21 cellular contexts compared by ENCODE assay signal in the genomic region with DNA sequence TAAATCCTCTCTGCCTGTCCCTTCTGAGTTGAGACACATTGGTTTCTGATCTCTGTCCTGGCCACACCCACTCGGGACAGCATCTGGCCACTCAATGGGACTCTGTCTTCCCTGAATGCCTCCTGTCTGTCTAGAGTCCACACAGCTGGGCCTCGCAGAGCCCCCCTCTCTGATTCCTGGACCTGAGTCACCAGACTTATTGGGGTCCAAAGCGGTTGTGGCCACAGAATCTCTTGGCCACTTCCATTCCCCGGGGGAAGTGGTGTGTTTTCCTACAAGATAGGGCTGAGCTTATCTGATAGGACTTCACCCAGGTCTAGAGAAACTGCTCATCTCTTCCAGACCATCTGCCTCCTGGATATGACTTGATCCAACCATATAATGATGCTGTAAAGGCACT. TPM values are rescaled to one million over a fixed set of nuclear protein-coding genes. Genes with fewer than 3 reads are reported as not detected.
"Had no signal": no experiment of that assay in that cellular context is flagged by ENCODE, and none has a peak within 500 bp of the region (broad histone marks: within the 10 kb centered on the region; RNA-seq: fewer than 3 reads in every experiment).

No MANE protein-coding gene starts in this region.

- H3K4me3 ChIP-seq: heart left ventricle, lung, ovary, tibial nerve, uterus had no signal

- H3K36me3 ChIP-seq: heart left ventricle, ovary, tibial nerve, uterus had no signal

- H3K4me1 ChIP-seq: foreskin keratinocyte had no signal

- FAIRE-seq: astrocyte, colon, endothelial cell of umbilical vein had no signal

- H3K36me3 Mint-ChIP-seq: activated naive CD4-positive, alpha-beta T cell treated with anti-CD3 and anti-CD28 coated beads, Interleukin-2, amount 10 ng/mL, durations not matched to agents 7 days and 5 days; immature natural killer cell; stimulated activated effector memory CD8-positive, alpha-beta T cell treated with anti-CD3 and anti-CD28 coated beads, Interleukin-12 subunit alpha, Interleukin-12 subunit beta, amount 100 ng/mL, for 72 hours had no signal

- H3K27me3 ChIP-seq: heart left ventricle, ovary, tibial nerve, uterus had no signal

- ATAC-seq: foreskin keratinocyte; heart left ventricle; left colon; stimulated activated effector memory CD8-positive, alpha-beta T cell treated with anti-CD3 and anti-CD28 coated beads, Interleukin-12 subunit alpha, Interleukin-12 subunit beta, amount 100 ng/mL, for 72 hours had no signal

- H3K27ac Mint-ChIP-seq: activated naive CD4-positive, alpha-beta T cell treated with anti-CD3 and anti-CD28 coated beads, Interleukin-2, amount 10 ng/mL, durations not matched to agents 7 days and 5 days; activated T-helper 2 cell treated with anti-CD3 and anti-CD28 coated beads, Interferon-gamma antibody, Interleukin-2, Interleukin-4, amounts not matched to agents 10 μg/mL and 5 μg/mL and 100 μg/mL, durations not matched to agents 14 hours and 24 hours and 36 hours; immature natural killer cell; stimulated activated effector memory CD8-positive, alpha-beta T cell treated with anti-CD3 and anti-CD28 coated beads, Interleukin-12 subunit alpha, Interleukin-12 subunit beta, amount 100 ng/mL, for 72 hours had no signal

- H3K9me3 ChIP-seq: heart left ventricle, ovary, tibial nerve, uterus had no signal

- H3K4me3 Mint-ChIP-seq: activated naive CD4-positive, alpha-beta T cell treated with anti-CD3 and anti-CD28 coated beads, Interleukin-2, amount 10 ng/mL, durations not matched to agents 7 days and 5 days; immature natural killer cell; neural crest cell; stimulated activated effector memory CD8-positive, alpha-beta T cell treated with anti-CD3 and anti-CD28 coated beads, Interleukin-12 subunit alpha, Interleukin-12 subunit beta, amount 100 ng/mL, for 72 hours had no signal

- H3K4me1 Mint-ChIP-seq: activated naive CD4-positive, alpha-beta T cell treated with anti-CD3 and anti-CD28 coated beads, Interleukin-2, amount 10 ng/mL, durations not matched to agents 7 days and 5 days; immature natural killer cell; neural crest cell; stimulated activated effector memory CD8-positive, alpha-beta T cell treated with anti-CD3 and anti-CD28 coated beads, Interleukin-12 subunit alpha, Interleukin-12 subunit beta, amount 100 ng/mL, for 72 hours had no signal

- H3K27ac ChIP-seq: foreskin keratinocyte, heart left ventricle, ovary, tibial nerve, uterus had no signal

- DNase-seq: activated CD4-positive, alpha-beta T cell treated with anti-CD3 and anti-CD28 coated beads for 1 hour; activated CD4-positive, alpha-beta T cell treated with anti-CD3 and anti-CD28 coated beads, Interleukin-2, amount 50 U/mL, for 4 hours; activated naive CD4-positive, alpha-beta T cell treated with anti-CD3 and anti-CD28 coated beads, Interleukin-2, amount 10 ng/mL, durations not matched to agents 7 days and 5 days; activated T-cell treated with anti-CD3 and anti-CD28 coated beads for 4 hours; effector CD4-positive, alpha-beta T cell; foreskin keratinocyte; immature natural killer cell; left colon; ovary had no signal

RNA-seq across cellular contexts. Expression of a gene that starts 57.4 kb away (rescaled TPM):
- total RNA-seq: endothelial cell of umbilical vein; renal cortical epithelial cell; T-helper 2 cell treated with Interferon-gamma antibody and Interleukin-4, amounts not matched to agents 100 ng/mL and 5 ng/mL, for 36 hours had no signal
- polyA plus RNA-seq: endothelial cell of umbilical vein had no signal
